In genomic region chr11:117315285-117316196, GRCh38 we compare ENCODE assay signal across 1 cellular context.
TF ChIP-seq lines count a peak whose summit lies in the region.

No MANE protein-coding gene starts in this region.

TF ChIP-seq in IMR-90, 13 proteins besides CTCF, POLR2A, EP300 and RAD21:
- TF ChIP-seq USF2 (IDR thresholded peaks at IDR 0.05; ENCODE audit: low read depth, low read length) (peak; percentile 62; the same call in 1 of the 2 replicates), CEBPB (IDR thresholded peaks at IDR 0.05; ENCODE audit: low read depth, low read length) (no peak)
